ENCODE assay signal across 2 cellular contexts in the genomic region with DNA sequence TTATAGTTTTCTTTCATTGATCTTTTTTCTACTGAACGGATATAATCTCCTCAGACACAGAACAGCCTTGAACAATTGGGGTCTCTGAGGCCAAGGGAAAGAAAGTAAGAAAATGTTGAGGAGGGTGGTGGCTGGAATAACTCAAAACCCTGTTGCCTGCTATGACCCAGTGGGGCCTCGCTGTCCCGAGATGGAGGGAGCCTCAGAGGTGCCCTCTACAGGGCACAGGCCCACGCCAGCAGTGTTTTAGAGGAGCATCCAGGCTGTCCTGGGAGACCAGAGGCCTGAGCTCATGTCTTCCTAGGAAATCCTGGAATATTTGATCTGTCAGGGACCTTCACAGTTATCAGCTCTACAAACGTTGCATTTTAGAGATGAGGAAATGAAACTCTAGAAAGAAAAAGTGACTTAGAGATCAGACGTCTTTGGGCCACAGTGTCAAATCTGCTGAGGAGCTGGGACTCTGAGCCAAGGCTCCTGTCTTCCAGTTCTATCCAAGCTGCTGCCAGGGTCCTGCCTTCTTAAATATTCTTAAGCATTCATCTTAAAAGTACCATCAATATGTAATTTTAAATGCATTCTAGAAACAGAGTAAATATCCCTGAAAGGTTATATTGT.
TF ChIP-seq lines count a peak whose summit lies in the region.

No MANE protein-coding gene starts in this region.

TF ChIP-seq in SK-N-SH treated with all-trans-retinoic acid at 6 μM for 48 hours, 23 proteins besides CTCF, POLR2A, EP300 and RAD21 (continued from another document):
- TF ChIP-seq TOX (CRISPR knock-in tag; IDR thresholded peaks at IDR 0.05; ENCODE audit: borderline replicate concordance), result no peak
- no peak for TF ChIP-seq ZNF8 (CRISPR knock-in tag; IDR thresholded peaks at IDR 0.05)

TF ChIP-seq in HepG2, 621 proteins besides CTCF, POLR2A, EP300 and RAD21 (continues in another document):
- TF ChIP-seq, protein P1, sequence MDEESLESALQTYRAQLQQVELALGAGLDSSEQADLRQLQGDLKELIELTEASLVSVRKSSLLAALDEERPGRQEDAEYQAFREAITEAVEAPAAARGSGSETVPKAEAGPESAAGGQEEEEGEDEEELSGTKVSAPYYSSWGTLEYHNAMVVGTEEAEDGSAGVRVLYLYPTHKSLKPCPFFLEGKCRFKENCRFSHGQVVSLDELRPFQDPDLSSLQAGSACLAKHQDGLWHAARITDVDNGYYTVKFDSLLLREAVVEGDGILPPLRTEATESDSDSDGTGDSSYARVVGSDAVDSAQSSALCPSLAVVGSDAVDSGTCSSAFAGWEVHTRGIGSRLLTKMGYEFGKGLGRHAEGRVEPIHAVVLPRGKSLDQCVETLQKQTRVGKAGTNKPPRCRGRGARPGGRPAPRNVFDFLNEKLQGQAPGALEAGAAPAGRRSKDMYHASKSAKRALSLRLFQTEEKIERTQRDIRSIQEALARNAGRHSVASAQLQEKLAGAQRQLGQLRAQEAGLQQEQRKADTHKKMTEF (CRISPR knock-in tag; IDR thresholded peaks at IDR 0.05), result 0 out of 2 replicates have a peak, but pooled peaks have one; percentile 32
- TF ChIP-seq ZNF335 (CRISPR knock-in tag; IDR thresholded peaks at IDR 0.05) (no peak), NPAS2 (CRISPR knock-in tag; IDR thresholded peaks at IDR 0.05; ENCODE audit: borderline replicate concordance) (no peak), ELF3 (CRISPR knock-in tag; IDR thresholded peaks at IDR 0.05) (peak; percentile 36; the same call in 1 of the 2 replicates), KLF11 (CRISPR knock-in tag; IDR thresholded peaks at IDR 0.05) (0 out of 2 replicates have a peak, but pooled peaks have one; percentile 60), ZFP82 (CRISPR knock-in tag; IDR thresholded peaks at IDR 0.05; ENCODE audit: borderline replicate concordance) (no peak), ZNF747 (CRISPR knock-in tag; IDR thresholded peaks at IDR 0.05; ENCODE audit: borderline replicate concordance) (0 out of 2 replicates have a peak, but pooled peaks have one; percentile 39), FOSL2 (CRISPR knock-in tag; IDR thresholded peaks at IDR 0.05) (peak; percentile 48; the same call in 1 of the 2 replicates), GZF1 (CRISPR knock-in tag; IDR thresholded peaks at IDR 0.05) (no peak), NRL (CRISPR knock-in tag; IDR thresholded peaks at IDR 0.05; ENCODE audit: borderline replicate concordance) (no peak), TEAD3 (CRISPR knock-in tag; optimal IDR thresholded peaks at IDR 0.05; ENCODE audit: borderline replicate concordance) (peak; percentile 40), YY1 (IDR thresholded peaks at IDR 0.05; ENCODE audit: insufficient read depth, insufficient replicate concordance, low read depth, low read length) (peak; percentile 55), ZBTB20 (CRISPR knock-in tag; IDR thresholded peaks at IDR 0.05; ENCODE audit: borderline replicate concordance, low read depth) (0 out of 2 replicates have a peak, but pooled peaks have one; percentile 42), KLF12 (CRISPR knock-in tag; IDR thresholded peaks at IDR 0.05; ENCODE audit: borderline replicate concordance) (no peak), MIXL1 (CRISPR knock-in tag; IDR thresholded peaks at IDR 0.05) (0 out of 2 replicates have a peak, but pooled peaks have one; percentile 44), PAWR (CRISPR knock-in tag; IDR thresholded peaks at IDR 0.05; ENCODE audit: borderline replicate concordance) (no peak), ZNF75D (CRISPR knock-in tag; IDR thresholded peaks at IDR 0.05; ENCODE audit: borderline replicate concordance) (0 out of 2 replicates have a peak, but pooled peaks have one; percentile 81), ZNF20 (CRISPR knock-in tag; IDR thresholded peaks at IDR 0.05) (no peak), SMYD3 (CRISPR knock-in tag; IDR thresholded peaks at IDR 0.05) (no peak), XRCC5 (optimal IDR thresholded peaks at IDR 0.05; ENCODE audit: low read length) (peak; percentile 94), CBX5 (CRISPR knock-in tag; IDR thresholded peaks at IDR 0.05; ENCODE audit: borderline replicate concordance) (peak; percentile 51; the same call in 1 of the 2 replicates), ZFP36 (IDR thresholded peaks at IDR 0.05; ENCODE audit: borderline replicate concordance, low read depth, low read length, partially characterized antibody) (no peak), MAFG (CRISPR knock-in tag; IDR thresholded peaks at IDR 0.05) (no peak), SAP130 (CRISPR knock-in tag; IDR thresholded peaks at IDR 0.05; ENCODE audit: low read depth) (peak; percentile 24; the same call in 1 of the 2 replicates), PITX1 (CRISPR knock-in tag; IDR thresholded peaks at IDR 0.05) (peak; percentile 33; the same call in 1 of the 2 replicates), ZBTB1 (CRISPR knock-in tag; IDR thresholded peaks at IDR 0.05; ENCODE audit: borderline replicate concordance) (no peak), SMC3 (IDR thresholded peaks at IDR 0.05; ENCODE audit: low read length) (peak; percentile 79), SIN3A (IDR thresholded peaks at IDR 0.05; ENCODE audit: borderline replicate concordance, low read depth, low read length) (no peak), GATA4 (IDR thresholded peaks at IDR 0.05; ENCODE audit: borderline replicate concordance, low read depth) (no peak), ZNF766 (CRISPR knock-in tag; IDR thresholded peaks at IDR 0.05; ENCODE audit: borderline replicate concordance) (no peak), KDM5B (CRISPR knock-in tag; IDR thresholded peaks at IDR 0.05; ENCODE audit: borderline replicate concordance) (peak; percentile 39; the same call in 1 of the 2 replicates), U2AF1 (optimal IDR thresholded peaks at IDR 0.05; ENCODE audit: low read depth, low read length) (peak; percentile 68), HOXA9 (CRISPR knock-in tag; IDR thresholded peaks at IDR 0.05; ENCODE audit: borderline replicate concordance) (no peak), ZNF205 (CRISPR knock-in tag; IDR thresholded peaks at IDR 0.05) (0 out of 2 replicates have a peak, but pooled peaks have one; percentile 25), SOX6 (IDR thresholded peaks at IDR 0.05) (no peak), SOX6 (CRISPR knock-in tag; IDR thresholded peaks at IDR 0.05) (peak; percentile 38; the same call in 1 of the 2 replicates)
- TF ChIP-seq, protein P2, sequence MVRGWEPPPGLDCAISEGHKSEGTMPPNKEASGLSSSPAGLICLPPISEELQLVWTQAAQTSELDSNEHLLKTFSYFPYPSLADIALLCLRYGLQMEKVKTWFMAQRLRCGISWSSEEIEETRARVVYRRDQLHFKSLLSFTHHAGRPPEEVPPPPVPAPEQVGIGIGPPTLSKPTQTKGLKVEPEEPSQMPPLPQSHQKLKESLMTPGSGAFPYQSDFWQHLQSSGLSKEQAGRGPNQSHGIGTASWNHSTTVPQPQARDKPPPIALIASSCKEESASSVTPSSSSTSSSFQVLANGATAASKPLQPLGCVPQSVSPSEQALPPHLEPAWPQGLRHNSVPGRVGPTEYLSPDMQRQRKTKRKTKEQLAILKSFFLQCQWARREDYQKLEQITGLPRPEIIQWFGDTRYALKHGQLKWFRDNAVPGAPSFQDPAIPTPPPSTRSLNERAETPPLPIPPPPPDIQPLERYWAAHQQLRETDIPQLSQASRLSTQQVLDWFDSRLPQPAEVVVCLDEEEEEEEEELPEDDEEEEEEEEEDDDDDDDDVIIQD (CRISPR knock-in tag; IDR thresholded peaks at IDR 0.05; ENCODE audit: low read depth), result peak; percentile 49; the same call in 1 of the 2 replicates
- TF ChIP-seq, protein P3, sequence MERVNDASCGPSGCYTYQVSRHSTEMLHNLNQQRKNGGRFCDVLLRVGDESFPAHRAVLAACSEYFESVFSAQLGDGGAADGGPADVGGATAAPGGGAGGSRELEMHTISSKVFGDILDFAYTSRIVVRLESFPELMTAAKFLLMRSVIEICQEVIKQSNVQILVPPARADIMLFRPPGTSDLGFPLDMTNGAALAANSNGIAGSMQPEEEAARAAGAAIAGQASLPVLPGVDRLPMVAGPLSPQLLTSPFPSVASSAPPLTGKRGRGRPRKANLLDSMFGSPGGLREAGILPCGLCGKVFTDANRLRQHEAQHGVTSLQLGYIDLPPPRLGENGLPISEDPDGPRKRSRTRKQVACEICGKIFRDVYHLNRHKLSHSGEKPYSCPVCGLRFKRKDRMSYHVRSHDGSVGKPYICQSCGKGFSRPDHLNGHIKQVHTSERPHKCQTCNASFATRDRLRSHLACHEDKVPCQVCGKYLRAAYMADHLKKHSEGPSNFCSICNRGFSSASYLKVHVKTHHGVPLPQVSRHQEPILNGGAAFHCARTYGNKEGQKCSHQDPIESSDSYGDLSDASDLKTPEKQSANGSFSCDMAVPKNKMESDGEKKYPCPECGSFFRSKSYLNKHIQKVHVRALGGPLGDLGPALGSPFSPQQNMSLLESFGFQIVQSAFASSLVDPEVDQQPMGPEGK (CRISPR knock-in tag; IDR thresholded peaks at IDR 0.05), result peak; percentile 50
- TF ChIP-seq, protein P4, sequence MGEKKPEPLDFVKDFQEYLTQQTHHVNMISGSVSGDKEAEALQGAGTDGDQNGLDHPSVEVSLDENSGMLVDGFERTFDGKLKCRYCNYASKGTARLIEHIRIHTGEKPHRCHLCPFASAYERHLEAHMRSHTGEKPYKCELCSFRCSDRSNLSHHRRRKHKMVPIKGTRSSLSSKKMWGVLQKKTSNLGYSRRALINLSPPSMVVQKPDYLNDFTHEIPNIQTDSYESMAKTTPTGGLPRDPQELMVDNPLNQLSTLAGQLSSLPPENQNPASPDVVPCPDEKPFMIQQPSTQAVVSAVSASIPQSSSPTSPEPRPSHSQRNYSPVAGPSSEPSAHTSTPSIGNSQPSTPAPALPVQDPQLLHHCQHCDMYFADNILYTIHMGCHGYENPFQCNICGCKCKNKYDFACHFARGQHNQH (CRISPR knock-in tag; IDR thresholded peaks at IDR 0.05), result peak; percentile 54; the same call in 1 of the 2 replicates
- TF ChIP-seq, protein P5, sequence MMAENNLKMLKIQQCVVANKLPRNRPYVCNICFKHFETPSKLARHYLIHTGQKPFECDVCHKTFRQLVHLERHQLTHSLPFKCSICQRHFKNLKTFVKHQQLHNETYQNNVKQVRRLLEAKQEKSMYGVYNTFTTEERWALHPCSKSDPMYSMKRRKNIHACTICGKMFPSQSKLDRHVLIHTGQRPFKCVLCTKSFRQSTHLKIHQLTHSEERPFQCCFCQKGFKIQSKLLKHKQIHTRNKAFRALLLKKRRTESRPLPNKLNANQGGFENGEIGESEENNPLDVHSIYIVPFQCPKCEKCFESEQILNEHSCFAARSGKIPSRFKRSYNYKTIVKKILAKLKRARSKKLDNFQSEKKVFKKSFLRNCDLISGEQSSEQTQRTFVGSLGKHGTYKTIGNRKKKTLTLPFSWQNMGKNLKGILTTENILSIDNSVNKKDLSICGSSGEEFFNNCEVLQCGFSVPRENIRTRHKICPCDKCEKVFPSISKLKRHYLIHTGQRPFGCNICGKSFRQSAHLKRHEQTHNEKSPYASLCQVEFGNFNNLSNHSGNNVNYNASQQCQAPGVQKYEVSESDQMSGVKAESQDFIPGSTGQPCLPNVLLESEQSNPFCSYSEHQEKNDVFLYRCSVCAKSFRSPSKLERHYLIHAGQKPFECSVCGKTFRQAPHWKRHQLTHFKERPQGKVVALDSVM (CRISPR knock-in tag; IDR thresholded peaks at IDR 0.05), result 0 out of 2 replicates have a peak, but pooled peaks have one; percentile 16
- TF ChIP-seq, protein P6, sequence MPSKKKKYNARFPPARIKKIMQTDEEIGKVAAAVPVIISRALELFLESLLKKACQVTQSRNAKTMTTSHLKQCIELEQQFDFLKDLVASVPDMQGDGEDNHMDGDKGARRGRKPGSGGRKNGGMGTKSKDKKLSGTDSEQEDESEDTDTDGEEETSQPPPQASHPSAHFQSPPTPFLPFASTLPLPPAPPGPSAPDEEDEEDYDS (CRISPR knock-in tag; IDR thresholded peaks at IDR 0.05), result peak; percentile 13; the same call in 1 of the 2 replicates
- TF ChIP-seq, protein P7, sequence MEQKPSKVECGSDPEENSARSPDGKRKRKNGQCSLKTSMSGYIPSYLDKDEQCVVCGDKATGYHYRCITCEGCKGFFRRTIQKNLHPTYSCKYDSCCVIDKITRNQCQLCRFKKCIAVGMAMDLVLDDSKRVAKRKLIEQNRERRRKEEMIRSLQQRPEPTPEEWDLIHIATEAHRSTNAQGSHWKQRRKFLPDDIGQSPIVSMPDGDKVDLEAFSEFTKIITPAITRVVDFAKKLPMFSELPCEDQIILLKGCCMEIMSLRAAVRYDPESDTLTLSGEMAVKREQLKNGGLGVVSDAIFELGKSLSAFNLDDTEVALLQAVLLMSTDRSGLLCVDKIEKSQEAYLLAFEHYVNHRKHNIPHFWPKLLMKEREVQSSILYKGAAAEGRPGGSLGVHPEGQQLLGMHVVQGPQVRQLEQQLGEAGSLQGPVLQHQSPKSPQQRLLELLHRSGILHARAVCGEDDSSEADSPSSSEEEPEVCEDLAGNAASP (CRISPR knock-in tag; IDR thresholded peaks at IDR 0.05; ENCODE audit: borderline replicate concordance), result peak; percentile 59; the same call in 1 of the 2 replicates
- TF ChIP-seq, protein P8, sequence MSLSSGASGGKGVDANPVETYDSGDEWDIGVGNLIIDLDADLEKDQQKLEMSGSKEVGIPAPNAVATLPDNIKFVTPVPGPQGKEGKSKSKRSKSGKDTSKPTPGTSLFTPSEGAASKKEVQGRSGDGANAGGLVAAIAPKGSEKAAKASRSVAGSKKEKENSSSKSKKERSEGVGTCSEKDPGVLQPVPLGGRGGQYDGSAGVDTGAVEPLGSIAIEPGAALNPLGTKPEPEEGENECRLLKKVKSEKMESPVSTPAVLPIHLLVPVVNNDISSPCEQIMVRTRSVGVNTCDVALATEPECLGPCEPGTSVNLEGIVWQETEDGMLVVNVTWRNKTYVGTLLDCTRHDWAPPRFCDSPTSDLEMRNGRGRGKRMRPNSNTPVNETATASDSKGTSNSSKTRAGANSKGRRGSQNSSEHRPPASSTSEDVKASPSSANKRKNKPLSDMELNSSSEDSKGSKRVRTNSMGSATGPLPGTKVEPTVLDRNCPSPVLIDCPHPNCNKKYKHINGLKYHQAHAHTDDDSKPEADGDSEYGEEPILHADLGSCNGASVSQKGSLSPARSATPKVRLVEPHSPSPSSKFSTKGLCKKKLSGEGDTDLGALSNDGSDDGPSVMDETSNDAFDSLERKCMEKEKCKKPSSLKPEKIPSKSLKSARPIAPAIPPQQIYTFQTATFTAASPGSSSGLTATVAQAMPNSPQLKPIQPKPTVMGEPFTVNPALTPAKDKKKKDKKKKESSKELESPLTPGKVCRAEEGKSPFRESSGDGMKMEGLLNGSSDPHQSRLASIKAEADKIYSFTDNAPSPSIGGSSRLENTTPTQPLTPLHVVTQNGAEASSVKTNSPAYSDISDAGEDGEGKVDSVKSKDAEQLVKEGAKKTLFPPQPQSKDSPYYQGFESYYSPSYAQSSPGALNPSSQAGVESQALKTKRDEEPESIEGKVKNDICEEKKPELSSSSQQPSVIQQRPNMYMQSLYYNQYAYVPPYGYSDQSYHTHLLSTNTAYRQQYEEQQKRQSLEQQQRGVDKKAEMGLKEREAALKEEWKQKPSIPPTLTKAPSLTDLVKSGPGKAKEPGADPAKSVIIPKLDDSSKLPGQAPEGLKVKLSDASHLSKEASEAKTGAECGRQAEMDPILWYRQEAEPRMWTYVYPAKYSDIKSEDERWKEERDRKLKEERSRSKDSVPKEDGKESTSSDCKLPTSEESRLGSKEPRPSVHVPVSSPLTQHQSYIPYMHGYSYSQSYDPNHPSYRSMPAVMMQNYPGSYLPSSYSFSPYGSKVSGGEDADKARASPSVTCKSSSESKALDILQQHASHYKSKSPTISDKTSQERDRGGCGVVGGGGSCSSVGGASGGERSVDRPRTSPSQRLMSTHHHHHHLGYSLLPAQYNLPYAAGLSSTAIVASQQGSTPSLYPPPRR (CRISPR knock-in tag; IDR thresholded peaks at IDR 0.05; ENCODE audit: borderline replicate concordance), result no peak
- TF ChIP-seq, protein P9, sequence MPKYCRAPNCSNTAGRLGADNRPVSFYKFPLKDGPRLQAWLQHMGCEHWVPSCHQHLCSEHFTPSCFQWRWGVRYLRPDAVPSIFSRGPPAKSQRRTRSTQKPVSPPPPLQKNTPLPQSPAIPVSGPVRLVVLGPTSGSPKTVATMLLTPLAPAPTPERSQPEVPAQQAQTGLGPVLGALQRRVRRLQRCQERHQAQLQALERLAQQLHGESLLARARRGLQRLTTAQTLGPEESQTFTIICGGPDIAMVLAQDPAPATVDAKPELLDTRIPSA (CRISPR knock-in tag; IDR thresholded peaks at IDR 0.05; ENCODE audit: borderline replicate concordance), result no peak
